ENCODE assay signal across 20 cellular contexts in genomic region chr12:123892180-123892559, GRCh38.
A peak's percentile ranks its signal among the peaks of the same experiment; 100 is the strongest.
DNase-seq lines count a peak whose midpoint lies in the region; ATAC-seq, FAIRE-seq and TF ChIP-seq lines count a peak whose summit lies in the region.
"Had no signal": no experiment of that assay in that cellular context is flagged by ENCODE, and none has a peak within 500 bp of the region (broad histone marks: within the 10 kb centered on the region; RNA-seq: fewer than 3 reads in every experiment).

No MANE protein-coding gene starts in this region.

- peak overlapping the region; percentile 60 for H3K18ac ChIP-seq in neuronal stem cell (ENCODE audit: low read length)

- H3K4me2 ChIP-seq in K562 (ENCODE audit: insufficient read depth, low read length) (no peak overlapping the region), neuronal stem cell (ENCODE audit: insufficient read depth, low read length, poor library complexity, severe bottlenecking) (no peak overlapping the region)

- no peak overlapping the region for H3K4ac ChIP-seq in neuronal stem cell (ENCODE audit: low read length)

- no peak overlapping the region for H2BK120ac ChIP-seq in neuronal stem cell (ENCODE audit: low read depth, low read length)

- in situ Hi-C loops in K562 (cut with MboI): no loop called here

- H3K14ac ChIP-seq in neuronal stem cell (ENCODE audit: low read length): no peak overlapping the region

- no peaks in the 10 kb centered on the region for H3K9me3 Mint-ChIP-seq in natural killer cell treated with Interleukin-12 subunit alpha and Interleukin-12 subunit beta and Interleukin-15 and Interleukin-18, amount 100 ng/mL, for 72 hours
- no peaks in the 10 kb centered on the region for H3K9me3 Mint-ChIP-seq in natural killer cell
- H3K9me3 Mint-ChIP-seq in activated naive CD4-positive, alpha-beta T cell treated with anti-CD3 and anti-CD28 coated beads, Interleukin-2, amount 10 ng/mL, durations not matched to agents 7 days and 5 days: no peaks in the 10 kb centered on the region
- H3K9me3 Mint-ChIP-seq: CD4-positive, alpha-beta memory T cell had no signal

- peak overlapping the region; percentile 69 for H2BK5ac ChIP-seq in neuronal stem cell (ENCODE audit: low read length)

- peaks cover 6 to 8% of the 10 kb centered on the region in 2 donors for H3K27me3 Mint-ChIP-seq in natural killer cell treated with Interleukin-12 subunit alpha and Interleukin-12 subunit beta and Interleukin-15 and Interleukin-18, amount 100 ng/mL, for 72 hours
- peaks cover 0 to 4% of the 10 kb centered on the region in 2 donors for H3K27me3 Mint-ChIP-seq in natural killer cell (ENCODE audit: low read depth in 2 of 2)
- peaks cover 12% of the 10 kb centered on the region for H3K27me3 Mint-ChIP-seq in activated naive CD4-positive, alpha-beta T cell treated with anti-CD3 and anti-CD28 coated beads, Interleukin-2, amount 10 ng/mL, durations not matched to agents 7 days and 5 days

- WGBS in K562 (ENCODE audit: insufficient coverage, low coverage, missing lambda C conversion rate): 16% methylated on average over 9 of the region's 9 CpGs
- no CpG with 5 or more reads among the region's 9 CpGs for WGBS in neuronal stem cell (ENCODE audit: extremely low coverage in 2 of 2, insufficient read length in 2 of 2, insufficient replicate concordance in 1 of 2), 2 donors

- TF ChIP-seq POLR2A in K562 (conservative IDR thresholded peaks at IDR 0.05): no peak

- H2BK15ac ChIP-seq in neuronal stem cell (ENCODE audit: low read length): no peak overlapping the region

- no peaks in the 10 kb centered on the region; the same call in 1 of the 2 replicates for H4K20me1 ChIP-seq in K562 (replicated peaks; ENCODE audit: control insufficient read depth, insufficient read depth, low read length)

- no peak overlapping the region for H3K27ac ChIP-seq in K562 (ENCODE audit: extremely low read depth, low read depth, low read length)
- no peak overlapping the region for H3K27ac ChIP-seq in neuronal stem cell (replicated peaks; ENCODE audit: low read length)
- H3K27ac ChIP-seq: 22Rv1 had no signal

- no TSS peak for BruUV-seq in K562 (replicated peaks; lab: Mats Ljungman, UMichigan)

- no peak overlapping the region for H3K4me3 Mint-ChIP-seq in natural killer cell treated with Interleukin-12 subunit alpha and Interleukin-12 subunit beta and Interleukin-15 and Interleukin-18, amount 100 ng/mL, for 72 hours
- no peak overlapping the region for H3K4me3 Mint-ChIP-seq in natural killer cell
- H3K4me3 Mint-ChIP-seq in activated naive CD4-positive, alpha-beta T cell treated with anti-CD3 and anti-CD28 coated beads, Interleukin-2, amount 10 ng/mL, durations not matched to agents 7 days and 5 days: no peak overlapping the region
- H3K4me3 Mint-ChIP-seq: B cell; CD4-positive, alpha-beta memory T cell had no signal

- H3K36me3 Mint-ChIP-seq in natural killer cell treated with Interleukin-12 subunit alpha and Interleukin-12 subunit beta and Interleukin-15 and Interleukin-18, amount 100 ng/mL, for 72 hours: no peaks in the 10 kb centered on the region
- H3K36me3 Mint-ChIP-seq in natural killer cell: no peaks in the 10 kb centered on the region
- no peaks in the 10 kb centered on the region for H3K36me3 Mint-ChIP-seq in activated naive CD4-positive, alpha-beta T cell treated with anti-CD3 and anti-CD28 coated beads, Interleukin-2, amount 10 ng/mL, durations not matched to agents 7 days and 5 days
- H3K36me3 Mint-ChIP-seq: CD4-positive, alpha-beta memory T cell had no signal

- no peak overlapping the region for H4K8ac ChIP-seq in neuronal stem cell (ENCODE audit: low read depth, low read length)

- no peaks in the 10 kb centered on the region; a peak in 1 of 5 replicates for H3K4me1 ChIP-seq in K562 (replicated peaks in 1 of 2; ENCODE audit: control insufficient read depth in 2 of 2, insufficient read depth in 2 of 2, low read length in 2 of 2)
- no peaks in the 10 kb centered on the region for H3K4me1 ChIP-seq in neuronal stem cell (ENCODE audit: control insufficient read depth in 2 of 2, insufficient read depth in 1 of 2, low read depth in 1 of 2, low read length in 2 of 2)

- peak; percentile 20 for DNase-seq in natural killer cell treated with Interleukin-12 subunit alpha and Interleukin-12 subunit beta and Interleukin-15 and Interleukin-18, amount 100 ng/mL, for 72 hours (ENCODE audit: low spot score)
- DNase-seq in natural killer cell (no peak), K562 (ENCODE audit: extremely low read depth in 1 of 4, low spot score in 3 of 4) (no peak), neuronal stem cell (ENCODE audit: low spot score) (no peak)
- no peak for DNase-seq in activated naive CD4-positive, alpha-beta T cell treated with anti-CD3 and anti-CD28 coated beads, Interleukin-2, amount 10 ng/mL, durations not matched to agents 7 days and 5 days
- DNase-seq: C1 segment of cervical spinal cord; Calu3; CD4-positive, alpha-beta memory T cell; COR-L47; DMS53; DMS79 treated with DMSO at 0.1 percent for 48 hours; H7; HCEC 1CT had no signal

- no peak overlapping the region for H3K9ac ChIP-seq in K562 (ENCODE audit: insufficient read depth in 1 of 2, low read depth in 2 of 2, low read length in 2 of 2)
- H3K9ac ChIP-seq in neuronal stem cell (ENCODE audit: low read depth, low read length, poor library complexity): no peak overlapping the region

- H2AFZ ChIP-seq in K562 (ENCODE audit: low read depth, low read length): no peak overlapping the region
- no peak overlapping the region for H2AFZ ChIP-seq in neuronal stem cell (ENCODE audit: low read length)

- FAIRE-seq in K562 (lab: Jason Lieb, UNC): no peak
- FAIRE-seq: A204.1, GM12892, H1 had no signal

- POLR2A ChIA-PET in K562 (lab: Yijun Ruan, JAX): interaction anchor here (0.6 to 1.1 kb wide), 2 partner anchors 18 to 35 kb away, joined by 3 read pairs; no protein-coding TSS in a partner anchor

- H3K4me3 ChIP-seq in K562: no peak overlapping the region
- H3K4me3 ChIP-seq in neuronal stem cell (ENCODE audit: low read length in 2 of 2): no peak overlapping the region

- no peaks in the 10 kb centered on the region for H3K79me2 ChIP-seq in K562 (ENCODE audit: control insufficient read depth, insufficient read depth, low read length)

- no peaks in the 10 kb centered on the region for H3K4me1 Mint-ChIP-seq in natural killer cell treated with Interleukin-12 subunit alpha and Interleukin-12 subunit beta and Interleukin-15 and Interleukin-18, amount 100 ng/mL, for 72 hours (ENCODE audit: low read depth in 2 of 2)
- no peaks in the 10 kb centered on the region for H3K4me1 Mint-ChIP-seq in natural killer cell
- no peaks in the 10 kb centered on the region for H3K4me1 Mint-ChIP-seq in activated naive CD4-positive, alpha-beta T cell treated with anti-CD3 and anti-CD28 coated beads, Interleukin-2, amount 10 ng/mL, durations not matched to agents 7 days and 5 days
- H3K4me1 Mint-ChIP-seq: B cell; CD4-positive, alpha-beta memory T cell had no signal

- no peak overlapping the region for H2AK5ac ChIP-seq in neuronal stem cell (ENCODE audit: low read depth, low read length)

- TF ChIP-seq CTCF in natural killer cell (IDR thresholded peaks at IDR 0.05) (no peak), K562 (IDR thresholded peaks at IDR 0.05 in 2 of 3, conservative IDR thresholded peaks at IDR 0.05 in 1 of 3; ENCODE audit: insufficient read depth in 2 of 3, low read depth in 1 of 3, low read length in 3 of 3) (no peak)

- no peak for TF ChIP-seq RAD21 in K562 (CRISPR knock-in tag; conservative IDR thresholded peaks at IDR 0.05 in 1 of 2, IDR thresholded peaks at IDR 0.05 in 1 of 2)

- no peak overlapping the region for H2BK12ac ChIP-seq in neuronal stem cell (ENCODE audit: low read length)

- H3K27me3 ChIP-seq in K562 (ENCODE audit: control insufficient read depth in 2 of 2, insufficient read depth in 2 of 2, low read length in 2 of 2): peaks cover 57 to 85% of the 10 kb centered on the region in 2 experiments
- peaks cover 0 to 2% (median 0%) of the 10 kb centered on the region in 3 experiments for H3K27me3 ChIP-seq in neuronal stem cell (ENCODE audit: control insufficient read depth in 3 of 3, insufficient read depth in 3 of 3, low read depth in 1 of 3, low read length in 3 of 3)

- no peak for TF ChIP-seq EP300 in K562 (IDR thresholded peaks at IDR 0.05; ENCODE audit: low read length)

- CTCF ChIA-PET in K562 (lab: Yijun Ruan, JAX; ENCODE audit: low intra/inter-chr PET ratio): no interaction called here
- CTCF ChIA-PET in activated naive CD4-positive, alpha-beta T cell treated with anti-CD3 and anti-CD28 coated beads, Interleukin-2, amount 10 ng/mL, durations not matched to agents 7 days and 5 days (lab: Charles Lee): no interaction called here

- H3K9me1 ChIP-seq in K562 (ENCODE audit: control insufficient read depth, insufficient read depth, low read length): no peaks in the 10 kb centered on the region

- ATAC-seq in natural killer cell treated with Interleukin-12 subunit alpha and Interleukin-12 subunit beta and Interleukin-15 and Interleukin-18, amount 100 ng/mL, for 72 hours: no peak
- no peak for ATAC-seq in natural killer cell
- peak; percentile 48; the same call in 2 of the 3 replicates for ATAC-seq in K562
- no peak for ATAC-seq in activated CD4-positive, CD25-positive, alpha-beta regulatory T cell treated with anti-CD3 and anti-CD28 coated beads, Interleukin-2, amount 50 U/mL, for 24 hours
- no peak for ATAC-seq in HG03159 (IDR thresholded peaks at IDR 0.05; ENCODE audit: unreplicated experiment)

- no peaks in the 10 kb centered on the region for H3K79me1 ChIP-seq in neuronal stem cell (ENCODE audit: low read depth, low read length)

- H3K23ac ChIP-seq in neuronal stem cell (ENCODE audit: low read depth, low read length, poor library complexity): peak overlapping the region; percentile 74

- H3K27ac Mint-ChIP-seq in natural killer cell treated with Interleukin-12 subunit alpha and Interleukin-12 subunit beta and Interleukin-15 and Interleukin-18, amount 100 ng/mL, for 72 hours: no peak overlapping the region
- H3K27ac Mint-ChIP-seq in natural killer cell: no peak overlapping the region
- no peak overlapping the region for H3K27ac Mint-ChIP-seq in activated naive CD4-positive, alpha-beta T cell treated with anti-CD3 and anti-CD28 coated beads, Interleukin-2, amount 10 ng/mL, durations not matched to agents 7 days and 5 days
- H3K27ac Mint-ChIP-seq: B cell; CD4-positive, alpha-beta memory T cell had no signal

- H4K91ac ChIP-seq in neuronal stem cell (ENCODE audit: low read depth, low read length, poor library complexity): no peak overlapping the region

- H3K9me3 ChIP-seq in K562 (replicated peaks; ENCODE audit: control insufficient read depth, insufficient read depth, low read depth, low read length): no peaks in the 10 kb centered on the region
- H3K9me3 ChIP-seq in neuronal stem cell (replicated peaks in 1 of 2; ENCODE audit: control insufficient read depth in 2 of 2, insufficient read depth in 1 of 2, low read depth in 1 of 2, low read length in 2 of 2): no peaks in the 10 kb centered on the region

- intact Hi-C loops in natural killer cell (cut with micrococcal nuclease): no loop called here
- intact Hi-C loops in K562 (cut with micrococcal nuclease): no loop called here

- H3K36me3 ChIP-seq in K562 (ENCODE audit: control insufficient read depth, insufficient read depth, low read length): no peaks in the 10 kb centered on the region
- no peaks in the 10 kb centered on the region for H3K36me3 ChIP-seq in neuronal stem cell (replicated peaks in 1 of 2; ENCODE audit: control insufficient read depth in 2 of 2, insufficient read depth in 2 of 2, low read length in 2 of 2)

TF ChIP-seq in K562, 482 proteins besides CTCF, POLR2A, EP300 and RAD21 (continues in another document):
- TF ChIP-seq ZNF707 (CRISPR knock-in tag; conservative IDR thresholded peaks at IDR 0.05): no peak
